In genomic region chr7:143380646-143381426, GRCh38 we compare ENCODE assay signal across 1 cellular context.
A peak's percentile ranks its signal among the peaks of the same experiment; 100 is the strongest.
TF ChIP-seq lines count a peak whose summit lies in the region.

A gene with protein sequence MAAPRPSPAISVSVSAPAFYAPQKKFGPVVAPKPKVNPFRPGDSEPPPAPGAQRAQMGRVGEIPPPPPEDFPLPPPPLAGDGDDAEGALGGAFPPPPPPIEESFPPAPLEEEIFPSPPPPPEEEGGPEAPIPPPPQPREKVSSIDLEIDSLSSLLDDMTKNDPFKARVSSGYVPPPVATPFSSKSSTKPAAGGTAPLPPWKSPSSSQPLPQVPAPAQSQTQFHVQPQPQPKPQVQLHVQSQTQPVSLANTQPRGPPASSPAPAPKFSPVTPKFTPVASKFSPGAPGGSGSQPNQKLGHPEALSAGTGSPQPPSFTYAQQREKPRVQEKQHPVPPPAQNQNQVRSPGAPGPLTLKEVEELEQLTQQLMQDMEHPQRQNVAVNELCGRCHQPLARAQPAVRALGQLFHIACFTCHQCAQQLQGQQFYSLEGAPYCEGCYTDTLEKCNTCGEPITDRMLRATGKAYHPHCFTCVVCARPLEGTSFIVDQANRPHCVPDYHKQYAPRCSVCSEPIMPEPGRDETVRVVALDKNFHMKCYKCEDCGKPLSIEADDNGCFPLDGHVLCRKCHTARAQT (plus strand): TSS chr7:143381345. CDS start chr7:143381572, 227 bp downstream.

TF ChIP-seq in K562, 482 proteins besides CTCF, POLR2A, EP300 and RAD21 (continued from another document and continues in another):
- TF ChIP-seq, protein P1, sequence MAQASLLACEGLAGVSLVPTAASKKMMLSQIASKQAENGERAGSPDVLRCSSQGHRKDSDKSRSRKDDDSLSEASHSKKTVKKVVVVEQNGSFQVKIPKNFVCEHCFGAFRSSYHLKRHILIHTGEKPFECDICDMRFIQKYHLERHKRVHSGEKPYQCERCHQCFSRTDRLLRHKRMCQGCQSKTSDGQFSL (CRISPR knock-in tag; IDR thresholded peaks at IDR 0.05): peak; percentile 99
- TF ChIP-seq, protein P1 (tag; IDR thresholded peaks at IDR 0.05): peak in 1 of 2 experiments; percentile 97; a peak in 2 of 4 replicates
- TF ChIP-seq SNRNP70 (optimal IDR thresholded peaks at IDR 0.05; ENCODE audit: low read depth, low read length): no peak
- TF ChIP-seq NONO (IDR thresholded peaks at IDR 0.05; ENCODE audit: low read depth in 2 of 2, low read length in 1 of 2): peak; percentile 16 to 36; a peak in 2 of 4 replicates
- TF ChIP-seq, protein P2, sequence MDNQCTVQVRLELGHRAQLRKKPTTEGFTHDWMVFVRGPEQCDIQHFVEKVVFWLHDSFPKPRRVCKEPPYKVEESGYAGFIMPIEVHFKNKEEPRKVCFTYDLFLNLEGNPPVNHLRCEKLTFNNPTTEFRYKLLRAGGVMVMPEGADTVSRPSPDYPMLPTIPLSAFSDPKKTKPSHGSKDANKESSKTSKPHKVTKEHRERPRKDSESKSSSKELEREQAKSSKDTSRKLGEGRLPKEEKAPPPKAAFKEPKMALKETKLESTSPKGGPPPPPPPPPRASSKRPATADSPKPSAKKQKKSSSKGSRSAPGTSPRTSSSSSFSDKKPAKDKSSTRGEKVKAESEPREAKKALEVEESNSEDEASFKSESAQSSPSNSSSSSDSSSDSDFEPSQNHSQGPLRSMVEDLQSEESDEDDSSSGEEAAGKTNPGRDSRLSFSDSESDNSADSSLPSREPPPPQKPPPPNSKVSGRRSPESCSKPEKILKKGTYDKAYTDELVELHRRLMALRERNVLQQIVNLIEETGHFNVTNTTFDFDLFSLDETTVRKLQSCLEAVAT (IDR thresholded peaks at IDR 0.05): peak in 1 of 2 experiments; percentile 97; a peak in 2 of 4 replicates
- TF ChIP-seq, protein P3, sequence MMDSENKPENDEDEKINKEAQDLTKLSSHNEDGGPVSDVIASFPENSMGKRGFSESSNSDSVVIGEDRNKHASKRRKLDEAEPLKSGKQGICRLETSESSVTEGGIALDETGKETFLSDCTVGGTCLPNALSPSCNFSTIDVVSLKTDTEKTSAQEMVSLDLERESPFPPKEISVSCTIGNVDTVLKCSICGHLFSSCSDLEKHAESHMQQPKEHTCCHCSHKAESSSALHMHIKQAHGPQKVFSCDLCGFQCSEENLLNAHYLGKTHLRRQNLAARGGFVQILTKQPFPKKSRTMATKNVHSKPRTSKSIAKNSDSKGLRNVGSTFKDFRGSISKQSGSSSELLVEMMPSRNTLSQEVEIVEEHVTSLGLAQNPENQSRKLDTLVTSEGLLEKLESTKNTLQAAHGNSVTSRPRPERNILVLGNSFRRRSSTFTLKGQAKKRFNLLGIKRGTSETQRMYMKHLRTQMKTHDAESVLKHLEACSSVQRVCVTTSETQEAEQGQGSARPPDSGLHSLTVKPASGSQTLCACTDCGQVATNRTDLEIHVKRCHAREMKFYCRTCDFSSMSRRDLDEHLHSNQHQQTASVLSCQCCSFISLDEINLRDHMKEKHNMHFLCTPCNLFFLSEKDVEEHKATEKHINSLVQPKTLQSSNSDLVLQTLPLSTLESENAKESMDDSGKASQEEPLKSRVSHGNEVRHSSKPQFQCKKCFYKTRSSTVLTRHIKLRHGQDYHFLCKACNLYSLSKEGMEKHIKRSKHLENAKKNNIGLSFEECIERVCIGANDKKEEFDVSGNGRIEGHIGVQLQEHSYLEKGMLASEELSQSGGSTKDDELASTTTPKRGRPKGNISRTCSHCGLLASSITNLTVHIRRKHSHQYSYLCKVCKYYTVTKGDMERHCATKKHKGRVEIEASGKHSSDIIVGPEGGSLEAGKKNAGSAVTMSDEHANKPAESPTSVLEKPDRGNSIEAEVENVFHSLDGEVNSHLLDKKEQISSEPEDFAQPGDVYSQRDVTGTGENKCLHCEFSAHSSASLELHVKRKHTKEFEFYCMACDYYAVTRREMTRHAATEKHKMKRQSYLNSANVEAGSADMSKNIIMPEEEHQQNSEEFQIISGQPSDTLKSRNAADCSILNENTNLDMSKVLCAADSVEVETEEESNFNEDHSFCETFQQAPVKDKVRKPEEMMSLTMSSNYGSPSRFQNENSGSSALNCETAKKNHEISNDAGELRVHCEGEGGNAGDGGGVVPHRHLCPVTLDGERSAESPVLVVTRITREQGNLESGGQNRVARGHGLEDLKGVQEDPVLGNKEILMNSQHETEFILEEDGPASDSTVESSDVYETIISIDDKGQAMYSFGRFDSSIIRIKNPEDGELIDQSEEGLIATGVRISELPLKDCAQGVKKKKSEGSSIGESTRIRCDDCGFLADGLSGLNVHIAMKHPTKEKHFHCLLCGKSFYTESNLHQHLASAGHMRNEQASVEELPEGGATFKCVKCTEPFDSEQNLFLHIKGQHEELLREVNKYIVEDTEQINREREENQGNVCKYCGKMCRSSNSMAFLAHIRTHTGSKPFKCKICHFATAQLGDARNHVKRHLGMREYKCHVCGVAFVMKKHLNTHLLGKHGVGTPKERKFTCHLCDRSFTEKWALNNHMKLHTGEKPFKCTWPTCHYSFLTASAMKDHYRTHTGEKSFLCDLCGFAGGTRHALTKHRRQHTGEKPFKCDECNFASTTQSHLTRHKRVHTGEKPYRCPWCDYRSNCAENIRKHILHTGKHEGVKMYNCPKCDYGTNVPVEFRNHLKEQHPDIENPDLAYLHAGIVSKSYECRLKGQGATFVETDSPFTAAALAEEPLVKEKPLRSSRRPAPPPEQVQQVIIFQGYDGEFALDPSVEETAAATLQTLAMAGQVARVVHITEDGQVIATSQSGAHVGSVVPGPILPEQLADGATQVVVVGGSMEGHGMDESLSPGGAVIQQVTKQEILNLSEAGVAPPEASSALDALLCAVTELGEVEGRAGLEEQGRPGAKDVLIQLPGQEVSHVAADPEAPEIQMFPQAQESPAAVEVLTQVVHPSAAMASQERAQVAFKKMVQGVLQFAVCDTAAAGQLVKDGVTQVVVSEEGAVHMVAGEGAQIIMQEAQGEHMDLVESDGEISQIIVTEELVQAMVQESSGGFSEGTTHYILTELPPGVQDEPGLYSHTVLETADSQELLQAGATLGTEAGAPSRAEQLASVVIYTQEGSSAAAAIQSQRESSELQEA (IDR thresholded peaks at IDR 0.05; ENCODE audit: low read depth): no peak
- peak; percentile 68 for TF ChIP-seq GMEB1 (CRISPR knock-in tag; IDR thresholded peaks at IDR 0.05)
- 0 out of 4 replicates have a peak, but pooled peaks of 1 of the 2 experiments have one; percentile 43 for TF ChIP-seq ZMIZ1 (IDR thresholded peaks at IDR 0.05; ENCODE audit: low read depth in 2 of 2, low read length in 2 of 2)
- peak; percentile 99 for TF ChIP-seq ETS1 (conservative IDR thresholded peaks at IDR 0.05; ENCODE audit: control insufficient read depth, low read depth, low read length)
- peak; percentile 87 for TF ChIP-seq POLR2H (tag; IDR thresholded peaks at IDR 0.05; ENCODE audit: low read depth)
- TF ChIP-seq, protein P4, sequence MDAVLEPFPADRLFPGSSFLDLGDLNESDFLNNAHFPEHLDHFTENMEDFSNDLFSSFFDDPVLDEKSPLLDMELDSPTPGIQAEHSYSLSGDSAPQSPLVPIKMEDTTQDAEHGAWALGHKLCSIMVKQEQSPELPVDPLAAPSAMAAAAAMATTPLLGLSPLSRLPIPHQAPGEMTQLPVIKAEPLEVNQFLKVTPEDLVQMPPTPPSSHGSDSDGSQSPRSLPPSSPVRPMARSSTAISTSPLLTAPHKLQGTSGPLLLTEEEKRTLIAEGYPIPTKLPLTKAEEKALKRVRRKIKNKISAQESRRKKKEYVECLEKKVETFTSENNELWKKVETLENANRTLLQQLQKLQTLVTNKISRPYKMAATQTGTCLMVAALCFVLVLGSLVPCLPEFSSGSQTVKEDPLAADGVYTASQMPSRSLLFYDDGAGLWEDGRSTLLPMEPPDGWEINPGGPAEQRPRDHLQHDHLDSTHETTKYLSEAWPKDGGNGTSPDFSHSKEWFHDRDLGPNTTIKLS (IDR thresholded peaks at IDR 0.05; ENCODE audit: borderline replicate concordance, low read depth): peak; percentile 77; the same call in 1 of the 2 replicates
- no peak; the same call in 1 of the 2 replicates for TF ChIP-seq OTX1 (CRISPR knock-in tag; IDR thresholded peaks at IDR 0.05)
- peak; percentile 79; the same call in 1 of the 2 replicates for TF ChIP-seq SRSF1 (IDR thresholded peaks at IDR 0.05; ENCODE audit: low read depth, low read length)
- TF ChIP-seq PHB (CRISPR knock-in tag; IDR thresholded peaks at IDR 0.05): no peak
- TF ChIP-seq MYBL2 (IDR thresholded peaks at IDR 0.05; ENCODE audit: low read depth): no peak
- TF ChIP-seq MYBL2 (CRISPR knock-in tag; IDR thresholded peaks at IDR 0.05; ENCODE audit: borderline replicate concordance): no peak
- peak; percentile 98 for TF ChIP-seq VEZF1 (CRISPR knock-in tag; IDR thresholded peaks at IDR 0.05)
- TF ChIP-seq KLF6 (CRISPR knock-in tag; IDR thresholded peaks at IDR 0.05; ENCODE audit: borderline replicate concordance): peak; percentile 4
- no peak; the same call in none of the 2 replicates for TF ChIP-seq SP1 (CRISPR knock-in tag; IDR thresholded peaks at IDR 0.05)
- TF ChIP-seq TCF3 (CRISPR knock-in tag; IDR thresholded peaks at IDR 0.05): no peak
- TF ChIP-seq TRIM24 (IDR thresholded peaks at IDR 0.05): no peak
- no peak for TF ChIP-seq BRF2 (IDR thresholded peaks at IDR 0.05; ENCODE audit: borderline replicate concordance, insufficient read depth, insufficient read length)
- TF ChIP-seq BRD9 (IDR thresholded peaks at IDR 0.05; ENCODE audit: low read depth, partially characterized antibody): no peak
- TF ChIP-seq NFRKB (IDR thresholded peaks at IDR 0.05; ENCODE audit: low read depth): peak; percentile 73; the same call in 1 of the 2 replicates
- peak; percentile 79 for TF ChIP-seq FIP1L1 (IDR thresholded peaks at IDR 0.05; ENCODE audit: low read depth, low read length, poor library complexity, severe bottlenecking)
- no peak for TF ChIP-seq PHB2 (IDR thresholded peaks at IDR 0.05; ENCODE audit: low read depth)
- peak; percentile 33 for TF ChIP-seq SAP30 (IDR thresholded peaks at IDR 0.05; ENCODE audit: borderline replicate concordance, insufficient read depth, low read depth, low read length, poor library complexity, severe bottlenecking)
